In the genomic region with DNA sequence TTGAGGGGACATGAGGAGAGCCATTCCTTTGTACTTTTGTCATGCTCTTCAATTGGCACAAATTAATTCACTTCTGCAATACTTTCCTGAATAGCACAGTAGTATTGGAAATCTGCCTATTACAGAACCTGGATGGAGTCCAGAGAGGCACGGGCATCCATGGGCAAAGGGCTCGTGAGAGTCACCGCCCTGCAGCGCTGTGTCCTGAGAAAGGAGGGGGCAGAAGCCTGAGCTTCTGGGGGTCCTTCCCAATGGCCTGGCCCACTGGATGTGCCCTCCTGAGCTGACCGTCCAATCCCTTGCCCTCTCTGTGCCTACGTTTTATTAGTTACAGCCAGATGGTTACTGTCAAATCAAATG, we compare ENCODE assay signal across 26 cellular contexts. TPM values are rescaled to one million over a fixed set of nuclear protein-coding genes. Genes with fewer than 3 reads are reported as not detected.
DNase-seq lines count a peak whose midpoint lies in the region; ATAC-seq, FAIRE-seq and TF ChIP-seq lines count a peak whose summit lies in the region.
"Had no signal": no experiment of that assay in that cellular context is flagged by ENCODE, and none has a peak within 500 bp of the region (broad histone marks: within the 10 kb centered on the region; RNA-seq: fewer than 3 reads in every experiment).

No MANE protein-coding gene starts in this region.

- H3K4me1 ChIP-seq in body of pancreas (peaks cover 38% of the 10 kb centered on the region), HepG2 (ENCODE audit: insufficient read depth, low read length) (peaks cover 87% of the 10 kb centered on the region), small intestine (ENCODE audit: control insufficient read depth in 2 of 2, insufficient read depth in 1 of 2, low read depth in 1 of 2, low read length in 1 of 2) (no peaks in the 10 kb centered on the region), esophagus squamous epithelium (no peaks in the 10 kb centered on the region)
- H3K4me1 ChIP-seq: A549, Caco-2 had no signal

- H4K20me1 ChIP-seq in HepG2 (ENCODE audit: insufficient read depth, low read length) = peaks cover 7% of the 10 kb centered on the region; the same call in 1 of the 2 replicates

- H3K9ac ChIP-seq in HepG2 (ENCODE audit: insufficient read depth, low read depth, low read length) = no peak overlapping the region

- in situ Hi-C loops in HepG2 (cut with HindIII; ENCODE audit: extremely low pct_ligation_motif_present, low pct_unique_long_range_greater_than_20kb) = loop anchor here (10.0 kb wide), 1 partner anchor 61 kb away; the partner anchor contains the start of gene AARSD1

- TF ChIP-seq EP300 in HepG2 (IDR thresholded peaks at IDR 0.05; ENCODE audit: low read depth in 2 of 2, low read length in 2 of 2) (no peak), HepG2 (CRISPR knock-in tag; IDR thresholded peaks at IDR 0.05; ENCODE audit: borderline replicate concordance) (no peak)

- 31 to 56% methylated on average over 5 to 6 of the region's 6 CpGs for WGBS in body of pancreas, 2 donors
- 89% methylated on average over 6 of the region's 6 CpGs for WGBS in HepG2 (ENCODE audit: low lambda C conversion rate)
- WGBS in small intestine, 3 donors = 10 to 65% (median 40%) methylated on average over 6 of the region's 6 CpGs
- 69 to 72% methylated on average over 6 of the region's 6 CpGs for WGBS in esophagus squamous epithelium, 2 donors

- POLR2A ChIA-PET in HepG2 (lab: Yijun Ruan, JAX) = interaction anchor here (1.4 to 3.5 kb wide), 3 partner anchors 10 to 18 kb away, joined by 4 to 13 read pairs (median 11); no protein-coding TSS in a partner anchor

- H3K27me3 ChIP-seq in body of pancreas (no peaks in the 10 kb centered on the region), HepG2 (ENCODE audit: control insufficient read depth in 1 of 2, insufficient read depth in 2 of 2, low read length in 2 of 2) (no peaks in the 10 kb centered on the region; a peak in 1 of 5 replicates), small intestine (ENCODE audit: control insufficient read depth in 2 of 2, insufficient read depth in 2 of 2, low read length in 2 of 2) (no peaks in the 10 kb centered on the region), esophagus squamous epithelium (no peaks in the 10 kb centered on the region)

- TF ChIP-seq CTCF in body of pancreas (IDR thresholded peaks at IDR 0.05) = no peak
- TF ChIP-seq CTCF in HepG2 (CRISPR knock-in tag; IDR thresholded peaks at IDR 0.05) = no peak
- TF ChIP-seq CTCF in esophagus squamous epithelium (IDR thresholded peaks at IDR 0.05) = no peak

- CTCF ChIA-PET in HepG2 (lab: Yijun Ruan, JAX; ENCODE audit: low intra/inter-chr PET ratio, low total read pairs) = no interaction called here

- DNase-seq in NCI-H1092 (lab: John Stamatoyannopoulos, UW) (peak; percentile 5), NCI-H1092 treated with DMSO at 0.1 percent for 48 hours (lab: John Stamatoyannopoulos, UW) (no peak), body of pancreas (peak in 1 of 4 donors; percentile 64), HepG2 (ENCODE audit: low spot score) (no peak), small intestine (peak; percentile 63), esophagus squamous epithelium (lab: John Stamatoyannopoulos, UW) (no peak), NCI-H1048 (lab: John Stamatoyannopoulos, UW) (no peak)
- DNase-seq in effector CD4-positive, alpha-beta T cell = no peak
- DNase-seq: AML-193; Caco-2; CD4-positive, alpha-beta T cell; DMS153; DMS79; GDM1; HCEC 1CT had no signal

- no peak overlapping the region for H2AFZ ChIP-seq in HepG2 (ENCODE audit: low read length)

- BruUV-seq in HepG2 (replicated peaks; lab: Mats Ljungman, UMichigan) = no TSS peak

- intact Hi-C loops in body of pancreas (cut with DNase I) (no loop called here), HepG2 (cut with micrococcal nuclease; ENCODE audit: unreplicated experiment) (no loop called here), esophagus squamous epithelium (cut with DNase I) (no loop called here)

- no peak for FAIRE-seq in HepG2 (lab: Jason Lieb, UNC)
- no peak for FAIRE-seq in small intestine (lab: Jason Lieb, UNC)
- FAIRE-seq: A549, GM12892, GM18507, H54 had no signal

- H3K4me2 ChIP-seq in HepG2 (ENCODE audit: low read depth, low read length) = peak overlapping the region; percentile 72; the same call in 1 of the 2 replicates
- H3K4me2 ChIP-seq: A549, GM23338 had no signal

- TF ChIP-seq RAD21 in HepG2 (CRISPR knock-in tag; IDR thresholded peaks at IDR 0.05) = no peak

- ATAC-seq in body of pancreas (peak; percentile 11), HepG2 (no peak)
- ATAC-seq: A549, GM23338 had no signal

- no peak for TF ChIP-seq POLR2A in body of pancreas (IDR thresholded peaks at IDR 0.05)
- peak in 1 of 2 experiments; percentile 34; a peak in 1 of 4 replicates for TF ChIP-seq POLR2A in HepG2 (IDR thresholded peaks at IDR 0.05; ENCODE audit: insufficient read depth in 1 of 2, low read depth in 2 of 2, low read length in 2 of 2)
- TF ChIP-seq POLR2A in esophagus squamous epithelium (IDR thresholded peaks at IDR 0.05) = no peak

- peaks cover 12% of the 10 kb centered on the region for H3K79me2 ChIP-seq in HepG2 (ENCODE audit: insufficient read depth, low read length)

- H3K4me3 ChIP-seq in body of pancreas (no peak overlapping the region), HepG2 (replicated peaks in 1 of 3; ENCODE audit: insufficient read depth in 1 of 3, low read depth in 2 of 3, low read length in 3 of 3) (no peak overlapping the region), small intestine (ENCODE audit: low read depth in 1 of 2, low read length in 2 of 2) (no peak overlapping the region), esophagus squamous epithelium (no peak overlapping the region)
- H3K4me3 ChIP-seq: A549, GM23338 had no signal

- H3K9me3 ChIP-seq in body of pancreas (no peaks in the 10 kb centered on the region), HepG2 (ENCODE audit: low read length) (no peaks in the 10 kb centered on the region), small intestine (ENCODE audit: control insufficient read depth, low read depth) (no peaks in the 10 kb centered on the region), esophagus squamous epithelium (no peaks in the 10 kb centered on the region)
- H3K9me3 ChIP-seq: A549, Caco-2 had no signal

- H3K36me3 ChIP-seq in body of pancreas (replicated peaks in 1 of 2; ENCODE audit: insufficient read depth in 1 of 2, low read depth in 2 of 2) (no peaks in the 10 kb centered on the region), HepG2 (replicated peaks in 1 of 2; ENCODE audit: control insufficient read depth in 1 of 2, insufficient read depth in 2 of 2, low read length in 2 of 2) (no peaks in the 10 kb centered on the region; a peak in 1 of 5 replicates), small intestine (ENCODE audit: control insufficient read depth in 2 of 2, insufficient read depth in 2 of 2, low read length in 2 of 2) (peaks cover 0 to 6% of the 10 kb centered on the region in 2 donors), esophagus squamous epithelium (no peaks in the 10 kb centered on the region)

- H3K27ac ChIP-seq in body of pancreas (peak overlapping the region in 3 of 4 donors; percentile 54 to 94 (median 68)), HepG2 (ENCODE audit: extremely low read length, insufficient read depth, low read length) (no peak overlapping the region), small intestine (ENCODE audit: low read depth in 1 of 2, low read length in 1 of 2) (no peak overlapping the region), esophagus squamous epithelium (no peak overlapping the region)
- H3K27ac ChIP-seq: 22Rv1, A549, C4-2B, HL-60 had no signal

RNA-seq across cellular contexts. Expression of gene G6PC1, which starts 3.5 kb away (rescaled TPM):
- total RNA-seq in body of pancreas = 1 to 10 TPM in 1 of 2 donors, not detected in 1; 2.6 TPM
- total RNA-seq in HepG2 (2016; rRNA removed; fragmentation: Illumina TruSeq; extraction: Trizol) = 0.56 and 1.7 TPM in 2 replicates
- 0.30 and 0.35 TPM in 2 replicates for total RNA-seq in HepG2 (2016; cell fraction: cytosol; rRNA removed; fragmentation: Illumina TruSeq; extraction: Trizol; ENCODE audit: low read depth)
- 0.91 and 1.3 TPM in 2 replicates for total RNA-seq in HepG2 (2016; cell fraction: insoluble cytoplasmic fraction; rRNA removed; fragmentation: Illumina TruSeq; extraction: Trizol)
- 0.71 and 1.1 TPM in 2 replicates for total RNA-seq in HepG2 (2016; cell fraction: membrane; rRNA removed; fragmentation: Illumina TruSeq; extraction: Trizol)
- 2.2 and 2.5 TPM in 2 replicates for total RNA-seq in HepG2 (2016; cell fraction: nucleus; rRNA removed; fragmentation: Illumina TruSeq; extraction: Trizol)
- polyA plus RNA-seq in HepG2 (2011; rRNA removed) = 37.9 and 127 TPM in 2 replicates
- 22.5 and 89.8 TPM in 2 replicates for polyA plus RNA-seq in HepG2 (2011; cell fraction: cytosol; rRNA removed)
- polyA plus RNA-seq in HepG2 (2011; cell fraction: nucleus; rRNA removed) = 18.2 and 57.3 TPM in 2 replicates
- polyA plus RNA-seq in HepG2 (2012) = 278 and 494 TPM in 2 replicates
- 0.17 and 0.19 TPM in 2 replicates for polyA plus RNA-seq in HepG2 (2016; cell fraction: cytosol; fragmentation: Illumina TruSeq; extraction: Trizol; ENCODE audit: low read depth)
- 0.60 and 0.89 TPM in 2 replicates for polyA plus RNA-seq in HepG2 (2016; cell fraction: insoluble cytoplasmic fraction; fragmentation: Illumina TruSeq; extraction: Trizol; ENCODE audit: low read depth)
- polyA plus RNA-seq in HepG2 (2016; cell fraction: membrane; fragmentation: Illumina TruSeq; extraction: Trizol; ENCODE audit: low read depth) = 0.27 and 0.36 TPM in 2 replicates
- 1.3 and 1.4 TPM in 2 replicates for polyA plus RNA-seq in HepG2 (2016; cell fraction: nucleus; fragmentation: Illumina TruSeq; extraction: Trizol; ENCODE audit: insufficient read depth, low read depth)
- 0.30 and 160 TPM in 2 replicates for polyA minus RNA-seq in HepG2 (2011; rRNA and poly(A)+ RNA removed; ENCODE audit: low replicate concordance)
- 49.4 and 178 TPM in 2 replicates for polyA minus RNA-seq in HepG2 (2011; cell fraction: cytosol; rRNA and poly(A)+ RNA removed)
- 35.3 and 157 TPM in 2 replicates for polyA minus RNA-seq in HepG2 (2011; cell fraction: nucleus; rRNA and poly(A)+ RNA removed)
- polyA plus RNA-seq in small intestine = 10 to 100 TPM in 1 of 3 donors, 1 to 10 TPM in 2; 4.1 to 12.1 (median 4.6) TPM
- total RNA-seq in esophagus squamous epithelium = not detected
- total RNA-seq: Caco-2; CD4-positive, alpha-beta T cell; Daoy; GM23338; HT1080 had no signal
- polyA plus RNA-seq: A549, BJ, GM23338 had no signal

RNA-seq across cellular contexts. Expression of gene AOC3, which starts 53.1 kb away (rescaled TPM):
- 10 to 100 TPM in 1 of 2 donors, 1 to 10 TPM in 1; 6.5 to 55.7 TPM for total RNA-seq in body of pancreas
- total RNA-seq in HepG2 (2016; rRNA removed; fragmentation: Illumina TruSeq; extraction: Trizol) = 8.7 and 10.4 TPM in 2 replicates
- total RNA-seq in HepG2 (2016; cell fraction: cytosol; rRNA removed; fragmentation: Illumina TruSeq; extraction: Trizol; ENCODE audit: low read depth) = 1.1 and 1.3 TPM in 2 replicates
- total RNA-seq in HepG2 (2016; cell fraction: insoluble cytoplasmic fraction; rRNA removed; fragmentation: Illumina TruSeq; extraction: Trizol) = 8.4 and 9.5 TPM in 2 replicates
- total RNA-seq in HepG2 (2016; cell fraction: membrane; rRNA removed; fragmentation: Illumina TruSeq; extraction: Trizol) = 5.2 and 5.4 TPM in 2 replicates
- total RNA-seq in HepG2 (2016; cell fraction: nucleus; rRNA removed; fragmentation: Illumina TruSeq; extraction: Trizol) = 5.4 and 5.6 TPM in 2 replicates
- 51.7 and 61.0 TPM in 2 replicates for polyA plus RNA-seq in HepG2 (2011; rRNA removed)
- polyA plus RNA-seq in HepG2 (2011; cell fraction: cytosol; rRNA removed) = 41.8 and 51.7 TPM in 2 replicates
- 46.4 and 56.2 TPM in 2 replicates for polyA plus RNA-seq in HepG2 (2011; cell fraction: nucleus; rRNA removed)
- polyA plus RNA-seq in HepG2 (2012) = 44.7 and 61.7 TPM in 2 replicates
- 2.7 and 3.3 TPM in 2 replicates for polyA plus RNA-seq in HepG2 (2016; cell fraction: cytosol; fragmentation: Illumina TruSeq; extraction: Trizol; ENCODE audit: low read depth)
- 21.1 and 22.0 TPM in 2 replicates for polyA plus RNA-seq in HepG2 (2016; cell fraction: insoluble cytoplasmic fraction; fragmentation: Illumina TruSeq; extraction: Trizol; ENCODE audit: low read depth)
- 6.6 and 6.7 TPM in 2 replicates for polyA plus RNA-seq in HepG2 (2016; cell fraction: membrane; fragmentation: Illumina TruSeq; extraction: Trizol; ENCODE audit: low read depth)
- polyA plus RNA-seq in HepG2 (2016; cell fraction: nucleus; fragmentation: Illumina TruSeq; extraction: Trizol; ENCODE audit: insufficient read depth, low read depth) = 18.7 and 18.9 TPM in 2 replicates
- 0.51 and 56.5 TPM in 2 replicates for polyA minus RNA-seq in HepG2 (2011; rRNA and poly(A)+ RNA removed; ENCODE audit: low replicate concordance)
- polyA minus RNA-seq in HepG2 (2011; cell fraction: cytosol; rRNA and poly(A)+ RNA removed) = 13.8 and 20.0 TPM in 2 replicates
- polyA minus RNA-seq in HepG2 (2011; cell fraction: nucleus; rRNA and poly(A)+ RNA removed) = 11.6 and 18.6 TPM in 2 replicates
- polyA plus RNA-seq in small intestine = 10 to 100 TPM in 1 of 3 donors, 1 to 10 TPM in 2; 1.3 to 30.0 (median 3.0) TPM
- total RNA-seq in esophagus squamous epithelium = 10 to 100 TPM in 1 of 4 donors, 1 to 10 TPM in 3; 3.3 to 24.0 (median 6.6) TPM

RNA-seq across cellular contexts. Expression of gene AOC2, which starts 59.7 kb away (rescaled TPM):
- total RNA-seq in body of pancreas (1 to 10 TPM; 1.0 to 3.0 TPM), HepG2 (2016; rRNA removed; fragmentation: Illumina TruSeq; extraction: Trizol) (0.55 and 1.2 TPM in 2 replicates), esophagus squamous epithelium (1 to 10 TPM in 2 of 4 donors, under 1 TPM in 2; 0.61 to 2.1 (median 1.2) TPM)
- total RNA-seq in HepG2 (2016; cell fraction: cytosol; rRNA removed; fragmentation: Illumina TruSeq; extraction: Trizol; ENCODE audit: low read depth) = not detected in 2 replicates
- 0.30 and 1.3 TPM in 2 replicates for total RNA-seq in HepG2 (2016; cell fraction: insoluble cytoplasmic fraction; rRNA removed; fragmentation: Illumina TruSeq; extraction: Trizol)
- total RNA-seq in HepG2 (2016; cell fraction: membrane; rRNA removed; fragmentation: Illumina TruSeq; extraction: Trizol) = 0.31 and 0.38 TPM in 2 replicates
- 2.2 and 3.5 TPM in 2 replicates for total RNA-seq in HepG2 (2016; cell fraction: nucleus; rRNA removed; fragmentation: Illumina TruSeq; extraction: Trizol)
- polyA plus RNA-seq in HepG2 (2011; rRNA removed) (3.3 and 5.1 TPM in 2 replicates), small intestine (1 to 10 TPM in 2 of 3 donors, under 1 TPM in 1; 0.54 to 1.3 (median 1.1) TPM)
- 1.7 TPM in 2 replicates for polyA plus RNA-seq in HepG2 (2011; cell fraction: cytosol; rRNA removed)
- 21.9 and 26.2 TPM in 2 replicates for polyA plus RNA-seq in HepG2 (2011; cell fraction: nucleus; rRNA removed)
- 2.7 and 9.2 TPM in 2 replicates for polyA plus RNA-seq in HepG2 (2012)
- 0.10 and 0.19 TPM in 2 replicates for polyA plus RNA-seq in HepG2 (2016; cell fraction: cytosol; fragmentation: Illumina TruSeq; extraction: Trizol; ENCODE audit: low read depth)
- polyA plus RNA-seq in HepG2 (2016; cell fraction: insoluble cytoplasmic fraction; fragmentation: Illumina TruSeq; extraction: Trizol; ENCODE audit: low read depth) = 0.66 and 0.95 TPM in 2 replicates
- polyA plus RNA-seq in HepG2 (2016; cell fraction: membrane; fragmentation: Illumina TruSeq; extraction: Trizol; ENCODE audit: low read depth) = 0.24 and 0.30 TPM in 2 replicates
- 5.9 and 6.2 TPM in 2 replicates for polyA plus RNA-seq in HepG2 (2016; cell fraction: nucleus; fragmentation: Illumina TruSeq; extraction: Trizol; ENCODE audit: insufficient read depth, low read depth)
- polyA minus RNA-seq in HepG2 (2011; rRNA and poly(A)+ RNA removed; ENCODE audit: low replicate concordance) = 5.1 and 5.5 TPM in 2 replicates
- 0.26 and 0.59 TPM in 2 replicates for polyA minus RNA-seq in HepG2 (2011; cell fraction: cytosol; rRNA and poly(A)+ RNA removed)
- polyA minus RNA-seq in HepG2 (2011; cell fraction: nucleus; rRNA and poly(A)+ RNA removed) = 9.8 and 10.3 TPM in 2 replicates

Comparison
In these comparisons a context has a peak if more than half of its experiments do, and no peak if none do; other contexts are left out.
1. DNase-seq: peak in NCI-H1092 (single experiment) and small intestine (single experiment); none in NCI-H1092 treated with DMSO at 0.1 percent for 48 hours (single experiment), HepG2 (single experiment), effector CD4-positive, alpha-beta T cell (single experiment), esophagus squamous epithelium (single experiment) and NCI-H1048 (single experiment).
2. H3K27ac ChIP-seq: peak in body of pancreas (3 of 4); none in HepG2 (single experiment), small intestine (0 of 2) and esophagus squamous epithelium (0 of 4).